ENCODE assay signal across 21 cellular contexts in the genomic region with DNA sequence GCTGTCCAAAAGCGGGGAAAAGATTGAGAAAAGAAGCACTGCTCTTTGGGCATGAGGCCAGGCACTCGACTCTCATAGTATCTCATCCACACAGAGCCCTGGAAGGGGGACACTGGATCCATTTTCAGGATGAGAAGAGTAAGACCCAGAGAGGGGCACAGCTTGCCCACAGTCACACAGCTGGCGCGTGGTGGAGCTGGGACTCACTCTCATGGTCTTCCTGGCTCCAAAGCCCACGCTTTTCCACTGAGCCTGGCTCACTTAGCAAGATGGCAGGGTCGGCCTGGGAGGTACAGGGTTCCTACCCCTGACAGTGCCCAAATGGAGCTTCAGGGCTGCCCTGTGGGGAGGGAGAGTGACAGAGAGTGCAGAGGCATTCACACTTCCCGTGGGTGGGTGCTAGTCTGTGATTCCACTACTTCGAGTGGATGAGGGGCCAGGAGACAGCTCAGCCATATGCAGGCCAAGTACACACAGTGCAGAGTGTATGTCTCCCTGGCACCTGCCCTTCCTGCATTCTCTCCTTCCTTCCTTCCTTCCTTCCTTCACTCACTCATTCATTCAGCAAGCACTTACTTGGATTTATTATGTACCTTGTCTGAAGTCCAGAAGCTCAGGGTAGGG. TPM values are rescaled to one million over a fixed set of nuclear protein-coding genes. Genes with fewer than 3 reads are reported as not detected.
"Had no signal": no experiment of that assay in that cellular context is flagged by ENCODE, and none has a peak within 500 bp of the region (broad histone marks: within the 10 kb centered on the region; RNA-seq: fewer than 3 reads in every experiment).

No MANE protein-coding gene starts in this region.

- DNase-seq: activated CD4-positive, alpha-beta T cell treated with anti-CD3 and anti-CD28 coated beads for 1 hour; activated CD4-positive, alpha-beta T cell treated with anti-CD3 and anti-CD28 coated beads, Interleukin-2, amount 50 U/mL, for 1 hour; activated CD8-positive, alpha-beta T cell treated with anti-CD3 and anti-CD28 coated beads, Interleukin-2, amount 10 ng/mL, durations not matched to agents 7 days and 5 days; activated gamma-delta T cell; activated naive CD4-positive, alpha-beta T cell treated with anti-CD3 and anti-CD28 coated beads, Interleukin-2, amount 50 U/mL, for 16 hours; activated naive CD8-positive, alpha-beta T cell treated with anti-CD3 and anti-CD28 coated beads, Interleukin-2, amount 50 U/mL, for 24 hours; immature natural killer cell; left ventricle myocardium inferior; mammary epithelial cell; psoas muscle; spleen; stimulated activated CD4-positive, alpha-beta T cell treated with anti-CD3 and anti-CD28 coated beads, Interleukin-4, amount 100 ng/mL, for 1 hour; stimulated activated naive CD8-positive, alpha-beta T cell treated with anti-CD3 and anti-CD28 coated beads, Interleukin-15, Interleukin-2, amounts not matched to agents 100 U/mL and 50 U/mL, for 24 hours; T-helper 1 cell; T-helper 9 cell had no signal

- H3K27me3 ChIP-seq: right atrium auricular region, upper lobe of left lung had no signal

- H3K27ac Mint-ChIP-seq: activated CD8-positive, alpha-beta T cell treated with anti-CD3 and anti-CD28 coated beads, Interleukin-2, amount 10 ng/mL, durations not matched to agents 7 days and 5 days; activated naive CD8-positive, alpha-beta T cell treated with anti-CD3 and anti-CD28 coated beads, Interleukin-2, amount 50 U/mL, for 24 hours; activated T-helper 1 cell treated with anti-CD3 and anti-CD28 coated beads, Interleukin-12 subunit alpha, Interleukin-12 subunit beta, Interleukin-2, Interleukin-4 antibody, amounts not matched to agents 30 ng/mL and 10 ng/mL and 1 ng/mL, durations not matched to agents 14 hours and 24 hours and 36 hours; immature natural killer cell had no signal

- ATAC-seq: activated CD8-positive, alpha-beta T cell treated with anti-CD3 and anti-CD28 coated beads, Interleukin-2, amount 10 ng/mL, durations not matched to agents 7 days and 5 days; activated naive CD8-positive, alpha-beta T cell treated with anti-CD3 and anti-CD28 coated beads, Interleukin-2, amount 50 U/mL, for 24 hours; psoas muscle; stimulated activated naive CD8-positive, alpha-beta T cell treated with anti-CD3 and anti-CD28 coated beads, Interleukin-15, Interleukin-2, amounts not matched to agents 100 U/mL and 50 U/mL, for 24 hours had no signal

- H3K4me1 Mint-ChIP-seq: activated naive CD8-positive, alpha-beta T cell treated with anti-CD3 and anti-CD28 coated beads, Interleukin-2, amount 50 U/mL, for 24 hours; immature natural killer cell; neural crest cell had no signal

- H3K4me3 ChIP-seq: left ventricle myocardium inferior, psoas muscle, right atrium auricular region, spleen, upper lobe of left lung had no signal

- H3K4me3 Mint-ChIP-seq: activated CD8-positive, alpha-beta T cell treated with anti-CD3 and anti-CD28 coated beads, Interleukin-2, amount 10 ng/mL, durations not matched to agents 7 days and 5 days; activated naive CD8-positive, alpha-beta T cell treated with anti-CD3 and anti-CD28 coated beads, Interleukin-2, amount 50 U/mL, for 24 hours; activated T-helper 1 cell treated with anti-CD3 and anti-CD28 coated beads, Interleukin-12 subunit alpha, Interleukin-12 subunit beta, Interleukin-2, Interleukin-4 antibody, amounts not matched to agents 30 ng/mL and 10 ng/mL and 1 ng/mL, durations not matched to agents 14 hours and 24 hours and 36 hours; immature natural killer cell; neural crest cell had no signal

- H3K36me3 Mint-ChIP-seq: immature natural killer cell had no signal

- H3K9me3 ChIP-seq: left ventricle myocardium inferior, psoas muscle, right atrium auricular region, spleen, upper lobe of left lung had no signal

- H3K27ac ChIP-seq: foreskin keratinocyte, left ventricle myocardium inferior, psoas muscle, right atrium auricular region, spleen, upper lobe of left lung had no signal

- H3K36me3 ChIP-seq: left ventricle myocardium inferior, right atrium auricular region, spleen, upper lobe of left lung had no signal

- H3K4me1 ChIP-seq: left ventricle myocardium inferior, psoas muscle, right atrium auricular region had no signal

- H3K9me3 Mint-ChIP-seq: activated naive CD8-positive, alpha-beta T cell treated with anti-CD3 and anti-CD28 coated beads, Interleukin-2, amount 50 U/mL, for 24 hours; activated T-helper 1 cell treated with anti-CD3 and anti-CD28 coated beads, Interleukin-12 subunit alpha, Interleukin-12 subunit beta, Interleukin-2, Interleukin-4 antibody, amounts not matched to agents 30 ng/mL and 10 ng/mL and 1 ng/mL, durations not matched to agents 14 hours and 24 hours and 36 hours; neural crest cell had no signal

RNA-seq across cellular contexts. Expression of a gene that starts 18.3 kb away (rescaled TPM):
- total RNA-seq: activated CD8-positive, alpha-beta T cell treated with anti-CD3 and anti-CD28 coated beads, Interleukin-2, amount 10 ng/mL, durations not matched to agents 7 days and 5 days; activated T-helper 1 cell treated with anti-CD3 and anti-CD28 coated beads, Interleukin-12 subunit alpha, Interleukin-12 subunit beta, Interleukin-2, Interleukin-4 antibody, amounts not matched to agents 30 ng/mL and 10 ng/mL and 1 ng/mL, durations not matched to agents 14 hours and 24 hours and 36 hours; left ventricle myocardium inferior; mammary epithelial cell; spleen; subcutaneous adipose tissue had no signal
- polyA plus RNA-seq: foreskin keratinocyte, immature natural killer cell, spleen had no signal
